Comparison of ENCODE assay signal across 8 cellular contexts in the genomic region with DNA sequence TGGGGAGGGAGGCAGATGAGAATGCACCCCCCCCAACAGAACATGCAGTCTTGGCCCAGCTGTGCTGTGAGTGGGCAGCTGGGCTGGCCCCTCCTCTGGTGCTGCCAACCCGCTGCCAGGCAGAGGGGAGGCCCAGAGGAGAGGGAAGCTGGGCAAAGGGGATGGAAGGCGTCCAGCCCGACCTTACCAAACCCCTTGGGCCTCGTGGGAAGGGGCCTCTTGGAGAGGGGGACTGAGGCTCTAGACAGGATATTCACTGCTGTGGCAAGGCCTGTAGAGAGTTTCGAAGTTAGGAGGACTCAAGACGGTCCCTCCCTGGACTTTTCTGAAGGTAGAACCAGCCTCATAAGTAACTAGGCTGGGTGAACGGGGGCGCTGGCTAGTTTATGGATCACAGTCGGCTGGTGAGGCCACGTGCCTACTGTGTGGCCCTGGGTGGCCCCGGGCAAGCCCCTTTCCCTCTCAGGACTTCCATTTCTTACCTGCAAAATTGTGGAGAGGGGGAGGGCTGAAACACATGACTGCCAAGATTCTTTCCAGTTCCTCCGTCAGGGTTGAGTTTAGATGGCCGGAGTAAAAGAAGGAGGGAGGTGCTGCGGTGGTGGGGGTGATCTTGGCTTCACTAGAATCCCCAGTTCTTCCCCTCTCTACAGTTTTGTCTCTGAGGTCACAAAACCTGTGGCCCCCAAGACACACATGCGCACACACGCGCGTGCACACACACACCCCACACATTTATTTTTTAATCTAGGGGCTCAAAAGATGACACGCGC. TPM values are rescaled to one million over a fixed set of nuclear protein-coding genes. Genes with fewer than 3 reads are reported as not detected.
DNase-seq lines count a peak whose midpoint lies in the region; ATAC-seq and TF ChIP-seq lines count a peak whose summit lies in the region.

No MANE protein-coding gene starts in this region.

- ATAC-seq in GM19023 (IDR thresholded peaks at IDR 0.05; ENCODE audit: unreplicated experiment), result peak; percentile 18
- ATAC-seq in activated naive CD8-positive, alpha-beta T cell treated with anti-CD3 and anti-CD28 coated beads, Interleukin-2, amount 10 ng/mL, durations not matched to agents 7 days and 5 days (ENCODE audit: low read depth), result peak; percentile 29
- peak; percentile 72 for ATAC-seq in sciatic nerve

- no peaks in the 10 kb centered on the region for H3K9me3 Mint-ChIP-seq in activated naive CD8-positive, alpha-beta T cell treated with anti-CD3 and anti-CD28 coated beads, Interleukin-2, amount 10 ng/mL, durations not matched to agents 7 days and 5 days

- H3K4me1 Mint-ChIP-seq in activated naive CD8-positive, alpha-beta T cell treated with anti-CD3 and anti-CD28 coated beads, Interleukin-2, amount 10 ng/mL, durations not matched to agents 7 days and 5 days, result peaks cover 38% of the 10 kb centered on the region

- peak overlapping the region; percentile 36 for H3K4me3 ChIP-seq in OCI-LY1 (ENCODE audit: low read depth, low read length, poor library complexity, severe bottlenecking)
- H3K4me3 ChIP-seq in right atrium auricular region, result peak overlapping the region; percentile 58 to 70

- H3K27me3 ChIP-seq in OCI-LY1 (ENCODE audit: insufficient read depth, low read length), result peaks cover 20% of the 10 kb centered on the region
- no peaks in the 10 kb centered on the region for H3K27me3 ChIP-seq in right atrium auricular region

- H3K4me3 Mint-ChIP-seq in activated naive CD8-positive, alpha-beta T cell treated with anti-CD3 and anti-CD28 coated beads, Interleukin-2, amount 10 ng/mL, durations not matched to agents 7 days and 5 days, result peak overlapping the region; percentile 89

- peak overlapping the region; percentile 32; the same call in 1 of the 2 replicates for H3K4me2 ChIP-seq in OCI-LY1 (ENCODE audit: low read length)

- H3K4me1 ChIP-seq in OCI-LY1 (ENCODE audit: insufficient read depth, low read length, severe bottlenecking), result peaks cover 4% of the 10 kb centered on the region
- H3K4me1 ChIP-seq in right atrium auricular region, result peaks cover 0 to 45% of the 10 kb centered on the region in 2 donors

- peaks cover 19% of the 10 kb centered on the region for H3K36me3 Mint-ChIP-seq in activated naive CD8-positive, alpha-beta T cell treated with anti-CD3 and anti-CD28 coated beads, Interleukin-2, amount 10 ng/mL, durations not matched to agents 7 days and 5 days

- H3K9me3 ChIP-seq in OCI-LY1 (ENCODE audit: low read length) (no peaks in the 10 kb centered on the region), right atrium auricular region (no peaks in the 10 kb centered on the region)

- H3K27me3 Mint-ChIP-seq in activated naive CD8-positive, alpha-beta T cell treated with anti-CD3 and anti-CD28 coated beads, Interleukin-2, amount 10 ng/mL, durations not matched to agents 7 days and 5 days, result no peaks in the 10 kb centered on the region

- H3K79me2 ChIP-seq in OCI-LY1 (ENCODE audit: insufficient read depth, low read length), result no peaks in the 10 kb centered on the region

- H3K36me3 ChIP-seq in OCI-LY1 (ENCODE audit: insufficient read depth, low read length) (no peaks in the 10 kb centered on the region), right atrium auricular region (peaks cover 5% of the 10 kb centered on the region)

- intact Hi-C loops in sciatic nerve (cut with DNase I), result no loop called here

- H3K9ac ChIP-seq in OCI-LY1 (ENCODE audit: low read length), result no peak overlapping the region

- H3K27ac ChIP-seq in OCI-LY1 (ENCODE audit: low read depth, low read length, poor library complexity, severe bottlenecking) (no peak overlapping the region), right atrium auricular region (peak overlapping the region; percentile 85 to 90)

- peak; percentile 57 for DNase-seq in activated naive CD8-positive, alpha-beta T cell treated with anti-CD3 and anti-CD28 coated beads, Interleukin-2, amount 10 ng/mL, durations not matched to agents 7 days and 5 days
- peak; percentile 60 for DNase-seq in right atrium auricular region (ENCODE audit: low spot score)
- peak; percentile 81 for DNase-seq in sciatic nerve (ENCODE audit: low spot score)
- no peak for DNase-seq in dermis blood vessel endothelial cell
- no peak for DNase-seq in NCI-H1048 (lab: John Stamatoyannopoulos, UW)
- no peak for DNase-seq in NCI-H2029 (lab: John Stamatoyannopoulos, UW)

- POLR2A ChIA-PET in activated naive CD8-positive, alpha-beta T cell treated with anti-CD3 and anti-CD28 coated beads, Interleukin-2, amount 10 ng/mL, durations not matched to agents 7 days and 5 days (lab: Charles Lee), result interaction anchor here (0.6 to 4.5 kb wide), 16 partner anchors 11 to 1798 kb away, joined by 3 to 108 read pairs (median 6); partner anchors contain the start of genes DHX58, EIF1, GHDC and NAGLU

- peak overlapping the region; percentile 88 for H3K27ac Mint-ChIP-seq in activated naive CD8-positive, alpha-beta T cell treated with anti-CD3 and anti-CD28 coated beads, Interleukin-2, amount 10 ng/mL, durations not matched to agents 7 days and 5 days

- no peak overlapping the region for H2AFZ ChIP-seq in OCI-LY1 (ENCODE audit: low read length)

- no peaks in the 10 kb centered on the region for H4K20me1 ChIP-seq in OCI-LY1 (ENCODE audit: insufficient read depth, low read length)

- H3F3A ChIP-seq in OCI-LY1 (ENCODE audit: insufficient read depth, low read length), result no peaks in the 10 kb centered on the region

- no peaks in the 10 kb centered on the region for H3K9me2 ChIP-seq in OCI-LY1 (ENCODE audit: low read depth, low read length)

- TF ChIP-seq CTCF in OCI-LY1 (IDR thresholded peaks at IDR 0.05; ENCODE audit: low read length) (no peak), right atrium auricular region (IDR thresholded peaks at IDR 0.05) (no peak)

RNA-seq across cellular contexts. Expression of gene STAT5A, which starts 0.8 kb away (rescaled TPM):
- total RNA-seq in activated naive CD8-positive, alpha-beta T cell treated with anti-CD3 and anti-CD28 coated beads, Interleukin-2, amount 10 ng/mL, durations not matched to agents 7 days and 5 days, result 100 to 1,000 TPM; 125 to 131 TPM
- total RNA-seq in right atrium auricular region, result 10 to 100 TPM; 16.9 to 51.2 TPM
- 55.6 TPM for total RNA-seq in sciatic nerve
- 51.4 and 60.2 TPM in 2 replicates for total RNA-seq in dermis blood vessel endothelial cell

RNA-seq across cellular contexts. Expression of gene STAT5B, which starts 11.3 kb away (rescaled TPM):
- total RNA-seq in activated naive CD8-positive, alpha-beta T cell treated with anti-CD3 and anti-CD28 coated beads, Interleukin-2, amount 10 ng/mL, durations not matched to agents 7 days and 5 days, result 100 to 1,000 TPM; 131 to 134 TPM
- 10 to 100 TPM; 31.4 to 49.1 TPM for total RNA-seq in right atrium auricular region
- 90.8 TPM for total RNA-seq in sciatic nerve
- total RNA-seq in dermis blood vessel endothelial cell, result 46.3 and 46.8 TPM in 2 replicates

Comparison
In these comparisons a context has a peak if more than half of its experiments do, and no peak if none do; other contexts are left out.
1. ATAC-seq: peak in every context shown above with its lines; median percentile 72 in sciatic nerve; 29 in activated naive CD8-positive, alpha-beta T cell treated with anti-CD3 and anti-CD28 coated beads, Interleukin-2, amount 10 ng/mL, durations not matched to agents 7 days and 5 days; 18 in GM19023.
2. DNase-seq: peak in activated naive CD8-positive, alpha-beta T cell treated with anti-CD3 and anti-CD28 coated beads, Interleukin-2, amount 10 ng/mL, durations not matched to agents 7 days and 5 days (single experiment), right atrium auricular region (single experiment) and sciatic nerve (single experiment); none in dermis blood vessel endothelial cell (single experiment), NCI-H1048 (single experiment) and NCI-H2029 (single experiment).